In genomic region chr3:69305011-69305410, GRCh38 we compare ENCODE assay signal across 1 cellular context.
TF ChIP-seq lines count a peak whose summit lies in the region.

No MANE protein-coding gene starts in this region.

TF ChIP-seq in SK-N-SH, 30 proteins besides CTCF, POLR2A, EP300 and RAD21 (continued from another document):
- TF ChIP-seq REST (IDR thresholded peaks at IDR 0.05; ENCODE audit: low read depth, low read length) (no peak), MAX (IDR thresholded peaks at IDR 0.05; ENCODE audit: low read depth) (no peak), FOXJ3 (CRISPR knock-in tag; IDR thresholded peaks at IDR 0.05) (no peak), ELF1 (IDR thresholded peaks at IDR 0.05) (no peak), NRF1 (IDR thresholded peaks at IDR 0.05; ENCODE audit: low read depth, low read length) (no peak), NFIC (IDR thresholded peaks at IDR 0.05; ENCODE audit: borderline replicate concordance) (no peak)
